Comparison of ENCODE assay signal across 1 cellular context in the genomic region with DNA sequence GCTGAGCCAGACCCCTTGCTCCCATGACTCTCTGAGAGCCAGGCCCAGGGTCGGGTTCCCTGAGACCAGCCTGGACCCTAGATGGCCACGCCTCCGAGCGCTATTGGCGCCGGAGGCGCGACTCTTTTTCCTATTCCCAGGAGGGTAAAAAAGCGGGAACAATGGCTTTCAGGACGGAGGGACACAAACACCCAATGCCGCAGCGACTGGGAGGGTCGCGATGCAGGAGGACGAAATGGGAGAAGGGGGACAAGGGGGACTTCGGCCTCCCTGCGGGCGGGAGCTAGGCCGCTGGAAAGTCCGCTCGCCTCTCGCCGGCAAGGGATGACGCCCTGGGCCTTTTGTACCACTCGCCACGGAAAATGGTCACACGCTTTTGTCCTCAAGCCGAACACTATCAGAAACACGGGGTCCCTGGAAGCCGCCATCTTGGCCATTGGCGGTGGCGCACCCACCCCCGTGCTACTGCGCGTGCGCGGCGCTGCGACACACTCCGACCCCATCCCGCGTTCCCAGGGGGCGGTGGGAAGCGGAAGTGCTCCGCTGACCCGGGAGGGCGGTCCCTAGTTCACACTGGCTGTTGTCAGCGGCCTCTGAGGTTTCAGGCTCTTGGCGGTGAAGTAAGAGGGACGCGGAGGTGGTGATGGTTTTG.
TF ChIP-seq lines count a peak whose summit lies in the region.

No MANE protein-coding gene starts in this region.

TF ChIP-seq in HEK293, 187 proteins besides CTCF, POLR2A, EP300 and RAD21 (continued from another document and continues in another):
- TF ChIP-seq ZNF174 (tag by site-specific recombination; IDR thresholded peaks at IDR 0.05) (no peak), ZNF510 (tag by site-specific recombination; IDR thresholded peaks at IDR 0.05; ENCODE audit: insufficient replicate concordance) (no peak), ZNF544 (tag by site-specific recombination; IDR thresholded peaks at IDR 0.05) (no peak), ZNF623 (tag by site-specific recombination; IDR thresholded peaks at IDR 0.05) (no peak), ZNF157 (tag by site-specific recombination; IDR thresholded peaks at IDR 0.05) (no peak), ZNF266 (tag by site-specific recombination; IDR thresholded peaks at IDR 0.05; ENCODE audit: low read depth) (no peak), ZNF433 (tag by site-specific recombination; IDR thresholded peaks at IDR 0.05; ENCODE audit: low read depth) (no peak), ZSCAN23 (tag by site-specific recombination; IDR thresholded peaks at IDR 0.05) (no peak), ZNF184 (tag by site-specific recombination; IDR thresholded peaks at IDR 0.05) (no peak), ZBTB48 (tag by site-specific recombination; IDR thresholded peaks at IDR 0.05) (no peak), ZNF292 (tag by site-specific recombination; IDR thresholded peaks at IDR 0.05; ENCODE audit: borderline replicate concordance, low read depth) (no peak), ZNF629 (tag by site-specific recombination; IDR thresholded peaks at IDR 0.05) (0 out of 2 replicates have a peak, but pooled peaks have one; percentile 16), ZNF658 (tag by site-specific recombination; IDR thresholded peaks at IDR 0.05) (no peak), GLIS1 (tag by site-specific recombination; IDR thresholded peaks at IDR 0.05) (peak; percentile 48; the same call in 1 of the 2 replicates), ZEB2 (tag by site-specific recombination; IDR thresholded peaks at IDR 0.05) (no peak), ZNF138 (tag by site-specific recombination; IDR thresholded peaks at IDR 0.05; ENCODE audit: borderline replicate concordance) (no peak), HOXD13 (CRISPR knock-in tag; IDR thresholded peaks at IDR 0.05; ENCODE audit: borderline replicate concordance) (no peak), GLI4 (tag by site-specific recombination; IDR thresholded peaks at IDR 0.05) (no peak), MEIS1 (CRISPR knock-in tag; IDR thresholded peaks at IDR 0.05; ENCODE audit: borderline replicate concordance) (no peak), KLF9 (tag by site-specific recombination; IDR thresholded peaks at IDR 0.05; ENCODE audit: low read depth) (peak; percentile 51; the same call in 1 of the 2 replicates), ZNF561 (tag by site-specific recombination; IDR thresholded peaks at IDR 0.05; ENCODE audit: borderline replicate concordance) (no peak), ZNF792 (tag by site-specific recombination; IDR thresholded peaks at IDR 0.05) (no peak), ZNF626 (tag by site-specific recombination; IDR thresholded peaks at IDR 0.05) (no peak), ZNF596 (tag by site-specific recombination; IDR thresholded peaks at IDR 0.05) (no peak), ZNF530 (tag by site-specific recombination; IDR thresholded peaks at IDR 0.05; ENCODE audit: low read depth) (no peak), ZNF324 (tag by site-specific recombination; IDR thresholded peaks at IDR 0.05) (no peak), FEZF1 (tag by site-specific recombination; IDR thresholded peaks at IDR 0.05) (no peak), ZNF521 (tag by site-specific recombination; IDR thresholded peaks at IDR 0.05) (no peak), ZNF366 (tag by site-specific recombination; conservative IDR thresholded peaks at IDR 0.05) (no peak), ZNF701 (tag by site-specific recombination; IDR thresholded peaks at IDR 0.05) (no peak), ZNF391 (tag by site-specific recombination; IDR thresholded peaks at IDR 0.05; ENCODE audit: borderline replicate concordance, low read depth) (no peak), ZNF76 (tag by site-specific recombination; IDR thresholded peaks at IDR 0.05; ENCODE audit: borderline replicate concordance, low read depth) (peak; percentile 63; the same call in 1 of the 2 replicates), GFI1B (tag by site-specific recombination; IDR thresholded peaks at IDR 0.05) (no peak), ZNF660 (tag by site-specific recombination; IDR thresholded peaks at IDR 0.05) (no peak), ZNF169 (tag by site-specific recombination; IDR thresholded peaks at IDR 0.05) (no peak), ZNF670 (tag by site-specific recombination; IDR thresholded peaks at IDR 0.05; ENCODE audit: low read depth) (no peak), KLF7 (tag by site-specific recombination; IDR thresholded peaks at IDR 0.05; ENCODE audit: borderline replicate concordance) (no peak), ZNF211 (tag by site-specific recombination; IDR thresholded peaks at IDR 0.05; ENCODE audit: low read depth) (no peak), BCL11A (tag by site-specific recombination; IDR thresholded peaks at IDR 0.05; ENCODE audit: low read depth) (no peak), ZNF747 (tag by site-specific recombination; IDR thresholded peaks at IDR 0.05) (no peak), ZNF175 (tag by site-specific recombination; IDR thresholded peaks at IDR 0.05) (no peak), ZNF654 (tag by site-specific recombination; IDR thresholded peaks at IDR 0.05; ENCODE audit: low read depth) (no peak), ZNF610 (tag by site-specific recombination; IDR thresholded peaks at IDR 0.05; ENCODE audit: borderline replicate concordance) (no peak), KLF10 (tag by site-specific recombination; IDR thresholded peaks at IDR 0.05) (peak; percentile 16; the same call in 1 of the 2 replicates), IKZF3 (tag by site-specific recombination; IDR thresholded peaks at IDR 0.05) (peak; percentile 45; the same call in 1 of the 2 replicates), ZNF214 (tag by site-specific recombination; IDR thresholded peaks at IDR 0.05; ENCODE audit: borderline replicate concordance) (no peak), ZNF341 (tag by site-specific recombination; IDR thresholded peaks at IDR 0.05; ENCODE audit: low read depth) (peak; percentile 69), ZNF2 (tag by site-specific recombination; IDR thresholded peaks at IDR 0.05) (no peak), WT1 (tag by site-specific recombination; IDR thresholded peaks at IDR 0.05) (no peak), ZNF202 (tag by site-specific recombination; IDR thresholded peaks at IDR 0.05; ENCODE audit: borderline replicate concordance) (no peak), SP7 (tag by site-specific recombination; IDR thresholded peaks at IDR 0.05) (no peak; the same call in 1 of the 2 replicates), ZNF416 (tag by site-specific recombination; IDR thresholded peaks at IDR 0.05) (no peak), SP3 (tag by site-specific recombination; IDR thresholded peaks at IDR 0.05) (peak; percentile 63), GLIS2 (tag by site-specific recombination; IDR thresholded peaks at IDR 0.05) (peak; percentile 72)
- TF ChIP-seq, protein P1, sequence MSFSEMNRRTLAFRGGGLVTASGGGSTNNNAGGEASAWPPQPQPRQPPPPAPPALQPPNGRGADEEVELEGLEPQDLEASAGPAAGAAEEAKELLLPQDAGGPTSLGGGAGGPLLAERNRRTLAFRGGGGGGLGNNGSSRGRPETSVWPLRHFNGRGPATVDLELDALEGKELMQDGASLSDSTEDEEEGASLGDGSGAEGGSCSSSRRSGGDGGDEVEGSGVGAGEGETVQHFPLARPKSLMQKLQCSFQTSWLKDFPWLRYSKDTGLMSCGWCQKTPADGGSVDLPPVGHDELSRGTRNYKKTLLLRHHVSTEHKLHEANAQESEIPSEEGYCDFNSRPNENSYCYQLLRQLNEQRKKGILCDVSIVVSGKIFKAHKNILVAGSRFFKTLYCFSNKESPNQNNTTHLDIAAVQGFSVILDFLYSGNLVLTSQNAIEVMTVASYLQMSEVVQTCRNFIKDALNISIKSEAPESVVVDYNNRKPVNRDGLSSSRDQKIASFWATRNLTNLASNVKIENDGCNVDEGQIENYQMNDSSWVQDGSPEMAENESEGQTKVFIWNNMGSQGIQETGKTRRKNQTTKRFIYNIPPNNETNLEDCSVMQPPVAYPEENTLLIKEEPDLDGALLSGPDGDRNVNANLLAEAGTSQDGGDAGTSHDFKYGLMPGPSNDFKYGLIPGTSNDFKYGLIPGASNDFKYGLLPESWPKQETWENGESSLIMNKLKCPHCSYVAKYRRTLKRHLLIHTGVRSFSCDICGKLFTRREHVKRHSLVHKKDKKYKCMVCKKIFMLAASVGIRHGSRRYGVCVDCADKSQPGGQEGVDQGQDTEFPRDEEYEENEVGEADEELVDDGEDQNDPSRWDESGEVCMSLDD (tag by site-specific recombination; IDR thresholded peaks at IDR 0.05): no peak
- TF ChIP-seq, protein P2, sequence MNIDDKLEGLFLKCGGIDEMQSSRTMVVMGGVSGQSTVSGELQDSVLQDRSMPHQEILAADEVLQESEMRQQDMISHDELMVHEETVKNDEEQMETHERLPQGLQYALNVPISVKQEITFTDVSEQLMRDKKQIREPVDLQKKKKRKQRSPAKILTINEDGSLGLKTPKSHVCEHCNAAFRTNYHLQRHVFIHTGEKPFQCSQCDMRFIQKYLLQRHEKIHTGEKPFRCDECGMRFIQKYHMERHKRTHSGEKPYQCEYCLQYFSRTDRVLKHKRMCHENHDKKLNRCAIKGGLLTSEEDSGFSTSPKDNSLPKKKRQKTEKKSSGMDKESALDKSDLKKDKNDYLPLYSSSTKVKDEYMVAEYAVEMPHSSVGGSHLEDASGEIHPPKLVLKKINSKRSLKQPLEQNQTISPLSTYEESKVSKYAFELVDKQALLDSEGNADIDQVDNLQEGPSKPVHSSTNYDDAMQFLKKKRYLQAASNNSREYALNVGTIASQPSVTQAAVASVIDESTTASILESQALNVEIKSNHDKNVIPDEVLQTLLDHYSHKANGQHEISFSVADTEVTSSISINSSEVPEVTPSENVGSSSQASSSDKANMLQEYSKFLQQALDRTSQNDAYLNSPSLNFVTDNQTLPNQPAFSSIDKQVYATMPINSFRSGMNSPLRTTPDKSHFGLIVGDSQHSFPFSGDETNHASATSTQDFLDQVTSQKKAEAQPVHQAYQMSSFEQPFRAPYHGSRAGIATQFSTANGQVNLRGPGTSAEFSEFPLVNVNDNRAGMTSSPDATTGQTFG (tag by site-specific recombination; IDR thresholded peaks at IDR 0.05; ENCODE audit: borderline replicate concordance): no peak
- TF ChIP-seq, protein P3, sequence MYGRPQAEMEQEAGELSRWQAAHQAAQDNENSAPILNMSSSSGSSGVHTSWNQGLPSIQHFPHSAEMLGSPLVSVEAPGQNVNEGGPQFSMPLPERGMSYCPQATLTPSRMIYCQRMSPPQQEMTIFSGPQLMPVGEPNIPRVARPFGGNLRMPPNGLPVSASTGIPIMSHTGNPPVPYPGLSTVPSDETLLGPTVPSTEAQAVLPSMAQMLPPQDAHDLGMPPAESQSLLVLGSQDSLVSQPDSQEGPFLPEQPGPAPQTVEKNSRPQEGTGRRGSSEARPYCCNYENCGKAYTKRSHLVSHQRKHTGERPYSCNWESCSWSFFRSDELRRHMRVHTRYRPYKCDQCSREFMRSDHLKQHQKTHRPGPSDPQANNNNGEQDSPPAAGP (tag by site-specific recombination; IDR thresholded peaks at IDR 0.05): no peak
- TF ChIP-seq, protein P4, sequence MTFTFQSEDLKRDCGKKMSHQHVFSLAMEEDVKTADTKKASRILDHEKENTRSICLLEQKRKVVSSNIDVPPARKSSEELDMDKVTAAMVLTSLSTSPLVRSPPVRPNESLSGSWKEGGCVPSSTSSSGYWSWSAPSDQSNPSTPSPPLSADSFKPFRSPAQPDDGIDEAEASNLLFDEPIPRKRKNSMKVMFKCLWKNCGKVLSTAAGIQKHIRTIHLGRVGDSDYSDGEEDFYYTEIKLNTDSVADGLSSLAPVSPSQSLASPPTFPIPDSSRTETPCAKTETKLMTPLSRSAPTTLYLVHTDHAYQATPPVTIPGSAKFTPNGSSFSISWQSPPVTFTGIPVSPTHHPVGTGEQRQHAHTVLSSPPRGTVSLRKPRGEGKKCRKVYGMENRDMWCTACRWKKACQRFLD (tag by site-specific recombination; IDR thresholded peaks at IDR 0.05): no peak
- TF ChIP-seq, protein P5, sequence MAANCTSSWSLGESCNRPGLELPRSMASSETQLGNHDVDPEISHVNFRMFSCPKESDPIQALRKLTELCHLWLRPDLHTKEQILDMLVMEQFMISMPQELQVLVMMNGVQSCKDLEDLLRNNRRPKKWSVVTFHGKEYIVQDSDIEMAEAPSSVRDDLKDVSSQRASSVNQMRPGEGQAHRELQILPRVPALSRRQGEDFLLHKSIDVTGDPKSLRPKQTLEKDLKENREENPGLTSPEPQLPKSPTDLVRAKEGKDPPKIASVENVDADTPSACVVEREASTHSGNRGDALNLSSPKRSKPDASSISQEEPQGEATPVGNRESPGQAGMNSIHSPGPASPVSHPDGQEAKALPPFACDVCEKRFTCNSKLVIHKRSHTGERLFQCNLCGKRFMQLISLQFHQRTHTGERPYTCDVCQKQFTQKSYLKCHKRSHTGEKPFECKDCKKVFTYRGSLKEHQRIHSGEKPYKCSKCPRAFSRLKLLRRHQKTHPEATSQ (tag by site-specific recombination; IDR thresholded peaks at IDR 0.05): no peak
- TF ChIP-seq, protein P6, sequence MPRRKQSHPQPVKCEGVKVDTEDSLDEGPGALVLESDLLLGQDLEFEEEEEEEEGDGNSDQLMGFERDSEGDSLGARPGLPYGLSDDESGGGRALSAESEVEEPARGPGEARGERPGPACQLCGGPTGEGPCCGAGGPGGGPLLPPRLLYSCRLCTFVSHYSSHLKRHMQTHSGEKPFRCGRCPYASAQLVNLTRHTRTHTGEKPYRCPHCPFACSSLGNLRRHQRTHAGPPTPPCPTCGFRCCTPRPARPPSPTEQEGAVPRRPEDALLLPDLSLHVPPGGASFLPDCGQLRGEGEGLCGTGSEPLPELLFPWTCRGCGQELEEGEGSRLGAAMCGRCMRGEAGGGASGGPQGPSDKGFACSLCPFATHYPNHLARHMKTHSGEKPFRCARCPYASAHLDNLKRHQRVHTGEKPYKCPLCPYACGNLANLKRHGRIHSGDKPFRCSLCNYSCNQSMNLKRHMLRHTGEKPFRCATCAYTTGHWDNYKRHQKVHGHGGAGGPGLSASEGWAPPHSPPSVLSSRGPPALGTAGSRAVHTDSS (tag by site-specific recombination; IDR thresholded peaks at IDR 0.05): no peak
- TF ChIP-seq, protein P7, sequence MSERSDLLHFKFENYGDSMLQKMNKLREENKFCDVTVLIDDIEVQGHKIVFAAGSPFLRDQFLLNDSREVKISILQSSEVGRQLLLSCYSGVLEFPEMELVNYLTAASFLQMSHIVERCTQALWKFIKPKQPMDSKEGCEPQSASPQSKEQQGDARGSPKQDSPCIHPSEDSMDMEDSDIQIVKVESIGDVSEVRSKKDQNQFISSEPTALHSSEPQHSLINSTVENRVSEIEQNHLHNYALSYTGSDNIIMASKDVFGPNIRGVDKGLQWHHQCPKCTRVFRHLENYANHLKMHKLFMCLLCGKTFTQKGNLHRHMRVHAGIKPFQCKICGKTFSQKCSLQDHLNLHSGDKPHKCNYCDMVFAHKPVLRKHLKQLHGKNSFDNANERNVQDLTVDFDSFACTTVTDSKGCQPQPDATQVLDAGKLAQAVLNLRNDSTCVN (tag by site-specific recombination; optimal IDR thresholded peaks at IDR 0.05): peak; percentile 57
